Comparison of ENCODE assay signal across 8 cellular contexts in the genomic region with DNA sequence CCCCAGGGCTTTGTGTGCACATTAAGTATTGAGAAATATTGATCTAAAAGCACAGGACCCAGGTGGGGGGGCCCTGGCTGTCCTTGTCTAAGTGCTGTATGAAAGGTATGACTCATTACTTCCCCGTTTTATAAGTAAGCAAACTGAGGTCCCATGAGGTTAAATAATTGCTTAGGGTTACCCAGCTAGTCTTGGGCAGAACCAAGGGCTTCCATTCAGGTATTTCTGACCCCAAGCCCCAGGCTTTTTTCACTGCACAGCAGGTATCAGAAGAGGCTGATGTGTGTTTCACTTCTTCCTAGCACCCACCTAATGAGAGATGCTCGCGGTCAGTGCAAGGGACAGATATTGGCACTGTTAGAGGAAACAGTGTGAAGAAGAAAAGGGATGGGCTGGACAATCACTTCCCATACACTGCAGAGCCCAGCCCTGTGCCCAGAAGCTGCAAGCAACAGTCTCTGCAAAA. TPM values are rescaled to one million over a fixed set of nuclear protein-coding genes. Genes with fewer than 3 reads are reported as not detected.
DNase-seq lines count a peak whose midpoint lies in the region; ATAC-seq and TF ChIP-seq lines count a peak whose summit lies in the region.

No MANE protein-coding gene starts in this region.

- peaks cover 99% of the 10 kb centered on the region for H3K4me1 Mint-ChIP-seq in CD8-positive, alpha-beta T cell (ENCODE audit: low read depth)

- no peak for TF ChIP-seq CTCF in CD8-positive, alpha-beta T cell (IDR thresholded peaks at IDR 0.05)
- no peak for TF ChIP-seq CTCF in cardiac fibroblast (IDR thresholded peaks at IDR 0.05; ENCODE audit: low read depth, low read length)

- H3K27me3 ChIP-seq in CD8-positive, alpha-beta T cell (ENCODE audit: insufficient read depth, low read length), result no peaks in the 10 kb centered on the region

- H3K4me1 ChIP-seq in CD8-positive, alpha-beta T cell (ENCODE audit: insufficient read depth, low read length), result peaks cover 94% of the 10 kb centered on the region

- DNase-seq in CD8-positive, alpha-beta T cell, result peak in 4 of 7 experiments; percentile 52 to 66 (median 54)
- DNase-seq in NOMO-1 treated with DMSO at 0.1 percent for 48 hours (lab: John Stamatoyannopoulos, UW; ENCODE audit: unreplicated experiment), result peak; percentile 64
- DNase-seq in cardiac fibroblast (ENCODE audit: low read depth in 2 of 2), result peak; percentile 48 to 69
- DNase-seq in renal cortical epithelial cell (ENCODE audit: low read depth), result peak; percentile 63
- no peak for DNase-seq in cerebellar nuclear complex (lab: John Stamatoyannopoulos, UW)
- no peak for DNase-seq in epidermal melanocyte (ENCODE audit: insufficient read length, low spot score)
- no peak for DNase-seq in NCI-H510A (lab: John Stamatoyannopoulos, UW)

- peak overlapping the region; percentile 47 for H3K4me3 ChIP-seq in CD8-positive, alpha-beta T cell (ENCODE audit: low read depth, low read length)
- H3K4me3 ChIP-seq in cardiac fibroblast (replicated peaks in 1 of 2; ENCODE audit: low read depth in 2 of 2, low read length in 2 of 2), result no peak overlapping the region

- H3K27ac ChIP-seq in CD8-positive, alpha-beta T cell (ENCODE audit: low read depth, low read length), result peak overlapping the region; percentile 86

- no peaks in the 10 kb centered on the region for H3K27me3 Mint-ChIP-seq in CD8-positive, alpha-beta T cell (ENCODE audit: low read depth)

- H3K36me3 Mint-ChIP-seq in CD8-positive, alpha-beta T cell, result peaks cover 4% of the 10 kb centered on the region

- H3K27ac Mint-ChIP-seq in CD8-positive, alpha-beta T cell, result peak overlapping the region; percentile 99

- CTCF ChIA-PET in CD8-positive, alpha-beta T cell (lab: Charles Lee), result interaction anchor here (0.7 to 2.1 kb wide), 8 partner anchors 9 to 125 kb away, joined by 3 to 13 read pairs (median 4); no protein-coding TSS in a partner anchor

- H3K9me3 ChIP-seq in CD8-positive, alpha-beta T cell (ENCODE audit: low read length), result no peaks in the 10 kb centered on the region

- POLR2A ChIA-PET in CD8-positive, alpha-beta T cell (lab: Charles Lee), result interaction anchor here (0.6 to 6.0 kb wide), 13 partner anchors 11 to 168 kb away, joined by 3 to 67 read pairs (median 4); partner anchors contain the start of gene TRIP11

- peak overlapping the region; percentile 71 for H3K4me3 Mint-ChIP-seq in CD8-positive, alpha-beta T cell

- intact Hi-C loops in CD8-positive, alpha-beta T cell (cut with DNase I, micrococcal nuclease), result loop anchor here (1.0 to 10.0 kb wide), 8 partner anchors 9 to 660 kb away; partner anchors contain the start of gene CCDC88C (in 1 of the 2)

- no peak for ATAC-seq in CD8-positive, alpha-beta T cell
- peak; percentile 54 for ATAC-seq in GM21529 (IDR thresholded peaks at IDR 0.05; ENCODE audit: unreplicated experiment)

- no peaks in the 10 kb centered on the region for H3K36me3 ChIP-seq in CD8-positive, alpha-beta T cell (ENCODE audit: insufficient read depth, low read length)

- H3K9me3 Mint-ChIP-seq in CD8-positive, alpha-beta T cell, result no peaks in the 10 kb centered on the region

RNA-seq across cellular contexts. Expression of gene TC2N, which starts 4.7 kb away (rescaled TPM):
- total RNA-seq in CD8-positive, alpha-beta T cell, result 100 to 1,000 TPM; 132 TPM
- total RNA-seq in renal cortical epithelial cell, result 4.6 and 18.4 TPM in 2 replicates

Comparison
In these comparisons a context has a peak if more than half of its experiments do, and no peak if none do; other contexts are left out.
1. DNase-seq: peak in CD8-positive, alpha-beta T cell (4 of 7), NOMO-1 treated with DMSO at 0.1 percent for 48 hours (single experiment), cardiac fibroblast (2 of 2) and renal cortical epithelial cell (single experiment); none in cerebellar nuclear complex (0 of 2), epidermal melanocyte (single experiment) and NCI-H510A (single experiment).